17 cellular contexts compared by ENCODE assay signal in the genomic region with DNA sequence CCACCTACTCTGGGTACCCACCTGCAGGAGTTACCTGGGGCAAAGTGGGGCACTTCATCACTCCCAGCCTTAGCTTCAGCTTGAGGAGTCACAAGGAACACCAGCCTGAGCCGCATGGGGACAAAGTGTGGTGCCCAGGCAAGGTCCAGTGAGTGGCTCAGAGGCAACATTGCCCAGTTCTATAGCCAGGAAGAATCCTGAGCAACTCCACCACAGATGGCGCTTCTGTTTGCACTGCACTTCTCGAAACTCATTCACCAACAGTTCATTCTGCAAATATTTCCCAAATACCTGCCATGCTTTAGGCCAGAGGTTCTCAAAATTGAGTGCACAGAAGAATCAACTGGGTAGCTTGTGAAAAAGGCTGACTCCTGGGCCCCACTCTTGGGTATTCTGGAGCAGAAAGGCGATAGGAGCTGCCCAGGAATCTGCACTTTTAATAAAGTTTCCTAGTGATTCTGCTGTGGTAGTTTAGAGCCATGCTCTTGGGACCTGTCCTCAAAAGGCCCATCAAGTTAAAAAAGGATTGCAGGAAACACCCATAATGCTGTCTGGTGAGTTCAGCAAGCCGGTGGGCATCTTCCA.
"Had no signal": no experiment of that assay in that cellular context is flagged by ENCODE, and none has a peak within 500 bp of the region (broad histone marks: within the 10 kb centered on the region; RNA-seq: fewer than 3 reads in every experiment).

No MANE protein-coding gene starts in this region.

- ATAC-seq: activated CD4-positive, CD25-positive, alpha-beta regulatory T cell treated with anti-CD3 and anti-CD28 coated beads, Interleukin-2, amount 50 U/mL, for 24 hours; gastroesophageal sphincter; heart right ventricle; left cardiac atrium; mucosa of descending colon; naive thymus-derived CD4-positive, alpha-beta T cell; stimulated activated effector memory CD8-positive, alpha-beta T cell treated with anti-CD3 and anti-CD28 coated beads, Interleukin-12 subunit alpha, Interleukin-12 subunit beta, amount 100 ng/mL, for 72 hours had no signal

- H3K36me3 ChIP-seq: gastroesophageal sphincter, heart right ventricle, ovary, thoracic aorta had no signal

- H3K4me1 ChIP-seq: gastroesophageal sphincter, heart right ventricle had no signal

- H3K4me3 ChIP-seq: gastroesophageal sphincter, heart right ventricle, mucosa of descending colon, ovary, thoracic aorta had no signal

- H3K27ac ChIP-seq: gastroesophageal sphincter, heart right ventricle, ovary, thoracic aorta had no signal

- H3K9me3 ChIP-seq: gastroesophageal sphincter, heart right ventricle, mucosa of descending colon, ovary, thoracic aorta had no signal

- DNase-seq: activated naive CD4-positive, alpha-beta T cell; activated naive CD8-positive, alpha-beta T cell treated with anti-CD3 and anti-CD28 coated beads, Interleukin-2, amount 10 ng/mL, durations not matched to agents 7 days and 5 days; anterior cingulate cortex; cerebellar nuclear complex; dermis blood vessel endothelial cell; endodermal cell; heart right ventricle; left cardiac atrium; mucosa of descending colon; naive thymus-derived CD4-positive, alpha-beta T cell; ovary; T1000 had no signal

- FAIRE-seq: urothelium cell line had no signal

- H3K27me3 ChIP-seq: gastroesophageal sphincter, heart right ventricle, ovary had no signal
